Comparison of ENCODE assay signal across 8 cellular contexts in the genomic region with DNA sequence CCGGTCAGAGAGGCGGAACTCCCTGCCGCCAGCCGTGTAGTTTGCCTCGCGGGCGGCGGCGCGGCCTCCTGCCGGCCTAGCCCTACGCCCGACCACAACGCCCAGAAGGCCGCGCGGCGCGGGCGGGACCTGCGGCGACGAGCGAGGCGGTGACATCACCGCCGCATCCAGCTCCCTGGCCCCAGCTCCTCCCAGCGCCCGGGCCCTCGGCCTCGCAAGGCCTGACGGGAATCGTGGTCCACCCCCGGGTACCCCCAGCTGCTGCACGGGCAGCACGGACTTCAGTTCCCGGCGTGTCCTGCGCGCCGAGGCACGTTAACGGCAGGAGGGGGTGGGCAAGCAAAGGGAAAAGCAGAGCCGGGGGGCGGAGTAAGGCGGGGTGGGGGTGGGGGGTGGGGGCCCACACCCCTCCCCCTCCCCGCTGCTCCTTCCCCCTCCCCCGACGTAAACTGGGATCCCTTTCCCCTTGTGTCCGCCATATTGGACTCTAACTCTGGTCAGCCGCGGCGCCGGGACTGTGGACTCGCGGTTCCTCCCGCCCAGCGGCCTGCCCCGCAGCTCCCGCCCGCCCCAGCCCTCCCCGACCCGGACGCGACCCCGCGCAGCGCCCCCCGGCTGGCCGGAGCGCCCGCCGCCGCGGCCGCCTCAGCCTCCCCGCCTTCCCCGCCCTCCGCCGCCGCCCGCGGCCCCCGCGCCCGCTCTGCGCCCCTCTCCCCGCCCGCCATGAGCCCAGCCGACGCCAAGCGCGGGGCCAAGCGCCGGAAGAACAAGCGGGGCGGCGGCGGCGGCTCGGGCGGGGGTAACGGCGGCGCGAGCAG. TPM values are rescaled to one million over a fixed set of nuclear protein-coding genes. Genes with fewer than 3 reads are reported as not detected.
DNase-seq lines count a peak whose midpoint lies in the region; ATAC-seq and TF ChIP-seq lines count a peak whose summit lies in the region.

A gene with protein sequence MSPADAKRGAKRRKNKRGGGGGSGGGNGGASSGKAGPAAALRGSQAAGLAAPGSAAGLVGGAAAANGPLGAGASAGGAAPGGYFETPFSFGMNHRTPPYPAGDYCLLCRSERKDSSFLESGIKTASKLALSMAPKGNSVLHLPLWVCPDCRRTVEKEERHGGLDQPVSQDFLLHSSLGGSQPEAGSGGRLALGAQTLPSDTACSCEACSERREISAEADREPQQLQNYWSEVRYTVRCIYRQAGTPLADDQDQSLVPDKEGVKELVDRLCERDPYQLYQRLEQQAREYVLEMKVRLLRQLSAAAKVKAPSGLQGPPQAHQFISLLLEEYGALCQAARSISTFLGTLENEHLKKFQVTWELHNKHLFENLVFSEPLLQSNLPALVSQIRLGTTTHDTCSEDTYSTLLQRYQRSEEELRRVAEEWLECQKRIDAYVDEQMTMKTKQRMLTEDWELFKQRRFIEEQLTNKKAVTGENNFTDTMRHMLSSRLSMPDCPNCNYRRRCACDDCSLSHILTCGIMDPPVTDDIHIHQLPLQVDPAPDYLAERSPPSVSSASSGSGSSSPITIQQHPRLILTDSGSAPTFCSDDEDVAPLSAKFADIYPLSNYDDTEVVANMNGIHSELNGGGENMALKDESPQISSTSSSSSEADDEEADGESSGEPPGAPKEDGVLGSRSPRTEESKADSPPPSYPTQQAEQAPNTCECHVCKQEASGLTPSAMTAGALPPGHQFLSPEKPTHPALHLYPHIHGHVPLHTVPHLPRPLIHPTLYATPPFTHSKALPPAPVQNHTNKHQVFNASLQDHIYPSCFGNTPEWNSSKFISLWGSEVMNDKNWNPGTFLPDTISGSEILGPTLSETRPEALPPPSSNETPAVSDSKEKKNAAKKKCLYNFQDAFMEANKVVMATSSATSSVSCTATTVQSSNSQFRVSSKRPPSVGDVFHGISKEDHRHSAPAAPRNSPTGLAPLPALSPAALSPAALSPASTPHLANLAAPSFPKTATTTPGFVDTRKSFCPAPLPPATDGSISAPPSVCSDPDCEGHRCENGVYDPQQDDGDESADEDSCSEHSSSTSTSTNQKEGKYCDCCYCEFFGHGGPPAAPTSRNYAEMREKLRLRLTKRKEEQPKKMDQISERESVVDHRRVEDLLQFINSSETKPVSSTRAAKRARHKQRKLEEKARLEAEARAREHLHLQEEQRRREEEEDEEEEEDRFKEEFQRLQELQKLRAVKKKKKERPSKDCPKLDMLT (N-terminal part only) (plus strand): TSS at position 455 of the 818 bp plus-strand sequence. CDS start 269 bp downstream, at position 724.

- DNase-seq in NCI-H748 treated with DMSO at 0.1 percent for 48 hours (lab: John Stamatoyannopoulos, UW) (peak; percentile 40), dedifferentiated amniotic fluid mesenchymal stem cell (ENCODE audit: extremely low spot score) (peak; percentile 99), left lobe of liver (ENCODE audit: low spot score) (peak; percentile 100)
- peak; percentile 96 to 98 for DNase-seq in activated CD4-positive, alpha-beta T cell treated with anti-CD3 and anti-CD28 coated beads, Interleukin-2, amount 50 U/mL, for 24 hours (ENCODE audit: low read depth in 1 of 2, low spot score in 1 of 2)
- peak; percentile 98 to 99 for DNase-seq in stimulated activated CD4-positive, alpha-beta T cell treated with anti-CD3 and anti-CD28 coated beads, Interleukin-2, amount 100 ng/mL, for 24 hours

- no peak for TF ChIP-seq CTCF in C4-2B (conservative IDR thresholded peaks at IDR 0.05)

- H3K27ac ChIP-seq in C4-2B, result peak within 1 kb of the TSS; percentile 92

- ATAC-seq in GM19397 (IDR thresholded peaks at IDR 0.05; ENCODE audit: unreplicated experiment) (peak; percentile 82), HG03565 (IDR thresholded peaks at IDR 0.05; ENCODE audit: unreplicated experiment) (peak; percentile 89), left lobe of liver (peak; percentile 94)

RNA-seq across cellular contexts. Expression of the gene that starts here (rescaled TPM):
- 10.6 TPM for total RNA-seq in left lobe of liver

Comparison
In these comparisons a context has a peak if more than half of its experiments do, and no peak if none do; other contexts are left out.
1. Peak in every context shown above with its lines: DNase-seq, ATAC-seq and H3K27ac ChIP-seq.
2. DNase-seq: peak in every context shown above with its lines; median percentile 100 in left lobe of liver; 99 in dedifferentiated amniotic fluid mesenchymal stem cell; 98 in stimulated activated CD4-positive, alpha-beta T cell treated with anti-CD3 and anti-CD28 coated beads, Interleukin-2, amount 100 ng/mL, for 24 hours; 97 in activated CD4-positive, alpha-beta T cell treated with anti-CD3 and anti-CD28 coated beads, Interleukin-2, amount 50 U/mL, for 24 hours; 40 in NCI-H748 treated with DMSO at 0.1 percent for 48 hours.